In genomic region chr10:44395902-44396670, GRCh38 we compare ENCODE assay signal across 14 cellular contexts. TPM values are rescaled to one million over a fixed set of nuclear protein-coding genes. Genes with fewer than 3 reads are reported as not detected.
DNase-seq lines count a peak whose midpoint lies in the region; ATAC-seq lines count a peak whose summit lies in the region.
"Had no signal": no experiment of that assay in that cellular context is flagged by ENCODE, and none has a peak within 500 bp of the region (broad histone marks: within the 10 kb centered on the region; RNA-seq: fewer than 3 reads in every experiment).

No MANE protein-coding gene starts in this region.

- H3K27me3 ChIP-seq in Karpas-422 (ENCODE audit: low read length), result no peaks in the 10 kb centered on the region

- no peak overlapping the region for H3K27ac ChIP-seq in Karpas-422 (ENCODE audit: low read length)
- H3K27ac ChIP-seq: BLaER1 had no signal

- no peak overlapping the region for H3K4me3 ChIP-seq in Karpas-422 (ENCODE audit: low read length)
- H3K4me3 ChIP-seq: BLaER1 had no signal

- DNase-seq in G401 (ENCODE audit: low spot score) (peak; percentile 45), Karpas-422 (peak; percentile 31), left lobe of liver (ENCODE audit: low spot score) (no peak), sciatic nerve (ENCODE audit: low spot score) (peak; percentile 32), DMS53 treated with DMSO at 0.1 percent for 48 hours (lab: John Stamatoyannopoulos, UW; ENCODE audit: unreplicated experiment) (no peak), AG08396 (ENCODE audit: low spot score) (no peak)
- DNase-seq: H9, Kasumi-1, NCI-H1105 treated with DMSO at 0.1 percent for 48 hours, NCI-H187, NCI-H69, PC-3 had no signal

- intact Hi-C loops in sciatic nerve (cut with DNase I), result no loop called here

- no peak overlapping the region for H2AFZ ChIP-seq in Karpas-422 (ENCODE audit: low read length)

- H4K20me1 ChIP-seq in Karpas-422 (ENCODE audit: insufficient read depth, low read depth, low read length), result no peaks in the 10 kb centered on the region
- H4K20me1 ChIP-seq: BLaER1 had no signal

- H3K79me2 ChIP-seq in Karpas-422 (ENCODE audit: low read length), result no peaks in the 10 kb centered on the region

- no peaks in the 10 kb centered on the region for H3K9me3 ChIP-seq in Karpas-422 (ENCODE audit: low read length)
- H3K9me3 ChIP-seq: BLaER1 had no signal

- ATAC-seq in left lobe of liver (peak; percentile 22), sciatic nerve (no peak), GM21723 (IDR thresholded peaks at IDR 0.05; ENCODE audit: unreplicated experiment) (no peak)
- ATAC-seq: PC-3 had no signal

- in situ Hi-C loops in G401 (cut with HindIII; ENCODE audit: low sequenced_read_pairs), result no loop called here

- no peaks in the 10 kb centered on the region for H3K4me1 ChIP-seq in Karpas-422 (ENCODE audit: low read length)

- no peak overlapping the region for H3K4me2 ChIP-seq in Karpas-422 (ENCODE audit: low read depth, low read length, poor library complexity, severe bottlenecking)
- H3K4me2 ChIP-seq: BLaER1 had no signal

- H3K9me2 ChIP-seq in Karpas-422 (replicated peaks; ENCODE audit: insufficient read depth, low read length), result no peaks in the 10 kb centered on the region

- H3K9ac ChIP-seq in Karpas-422 (ENCODE audit: low read length), result no peak overlapping the region
- H3K9ac ChIP-seq: BLaER1 had no signal

- H3K36me3 ChIP-seq in Karpas-422 (ENCODE audit: insufficient read depth, low read length), result no peaks in the 10 kb centered on the region
- H3K36me3 ChIP-seq: BLaER1 had no signal

RNA-seq across cellular contexts. Expression of gene CXCL12, which starts 11.2 kb away (rescaled TPM):
- not detected in 2 replicates for total RNA-seq in G401 (2014; rRNA removed; shearing (Covaris generic))
- total RNA-seq in Karpas-422 (2014; rRNA removed; shearing (Covaris generic); ENCODE audit: low replicate concordance), result not detected in 2 replicates
- total RNA-seq in left lobe of liver (50.3 TPM), sciatic nerve (394 TPM)

Comparison
In these comparisons a context has a peak if more than half of its experiments do, and no peak if none do; other contexts are left out.
1. DNase-seq: peak in G401 (single experiment), Karpas-422 (single experiment) and sciatic nerve (single experiment); none in left lobe of liver (single experiment), DMS53 treated with DMSO at 0.1 percent for 48 hours (single experiment) and AG08396 (single experiment).
2. RNA of gene CXCL12, which starts 11.2 kb away (total RNA-seq): 394 TPM in sciatic nerve (single experiment) and 50.3 TPM in left lobe of liver (single experiment); not detected in G401 and not detected in Karpas-422; every median in the first group is over 10 times any median in the second.